Comparison of ENCODE assay signal across 8 cellular contexts in the genomic region with DNA sequence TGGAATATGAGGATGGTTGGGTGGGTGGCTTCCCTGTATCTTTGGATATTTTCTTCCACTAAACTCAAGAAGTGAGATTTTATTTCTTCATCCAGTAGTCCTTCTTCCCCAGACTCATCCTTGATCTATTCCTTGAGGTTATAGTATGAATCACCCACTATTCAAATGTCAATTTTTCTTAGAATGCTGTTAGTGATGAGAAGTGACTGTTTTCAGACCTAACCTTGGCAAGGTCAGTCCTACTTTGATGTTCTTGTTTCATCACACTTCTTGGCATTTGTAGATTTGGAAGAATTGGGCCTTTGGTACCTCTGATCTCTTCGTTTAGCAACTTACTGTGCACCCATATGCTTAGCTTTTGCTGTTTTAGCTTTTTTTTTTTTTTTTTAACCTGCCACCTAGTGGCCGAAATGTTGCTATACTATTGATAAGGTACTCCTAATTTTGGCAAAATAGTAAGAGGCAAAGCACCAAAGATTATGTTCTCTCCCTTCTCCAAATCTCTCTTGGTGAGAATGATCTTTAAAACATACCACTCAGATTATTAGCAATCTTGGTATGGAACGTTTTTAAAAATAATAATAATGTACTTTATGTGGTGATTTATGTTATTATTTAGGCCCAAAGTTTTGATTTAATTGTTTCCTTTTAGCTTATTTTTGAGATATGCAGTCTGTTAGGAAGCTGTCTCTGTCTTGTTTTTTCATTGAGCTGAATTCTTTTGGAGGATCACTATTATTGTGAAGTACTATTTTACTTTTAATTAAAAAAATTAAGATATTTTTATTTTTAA. TPM values are rescaled to one million over a fixed set of nuclear protein-coding genes. Genes with fewer than 3 reads are reported as not detected.
A peak's percentile ranks its signal among the peaks of the same experiment; 100 is the strongest.
DNase-seq lines count a peak whose midpoint lies in the region; ATAC-seq and TF ChIP-seq lines count a peak whose summit lies in the region.

No MANE protein-coding gene starts in this region.

- peaks cover 23% of the 10 kb centered on the region for H3K9me3 Mint-ChIP-seq in activated T-helper 2 cell treated with anti-CD3 and anti-CD28 coated beads, Interferon-gamma antibody, Interleukin-2, Interleukin-4, amounts not matched to agents 10 μg/mL and 5 μg/mL and 100 μg/mL, durations not matched to agents 14 hours and 24 hours and 36 hours

- H3K27ac ChIP-seq in MM.1S (ENCODE audit: low read length) (no peak overlapping the region), left ventricle myocardium inferior (replicated peaks) (no peak overlapping the region)

- peak; percentile 47 for ATAC-seq in GM21515 (IDR thresholded peaks at IDR 0.05; ENCODE audit: unreplicated experiment)
- ATAC-seq in stimulated activated naive CD8-positive, alpha-beta T cell treated with anti-CD3 and anti-CD28 coated beads, Interleukin-15, Interleukin-2, amounts not matched to agents 100 U/mL and 50 U/mL, for 24 hours: peak; percentile 67

- H2AFZ ChIP-seq in MM.1S (ENCODE audit: low read length): no peak overlapping the region

- H3K4me2 ChIP-seq in MM.1S (ENCODE audit: low read depth, low read length): no peak overlapping the region

- DNase-seq in NOMO-1 treated with DMSO at 0.1 percent for 48 hours (lab: John Stamatoyannopoulos, UW; ENCODE audit: unreplicated experiment): peak; percentile 33
- no peak for DNase-seq in NOMO-1 treated with dmso at 0.1 percent for 144 hours (lab: John Stamatoyannopoulos, UW; ENCODE audit: unreplicated experiment)
- peak; percentile 58 for DNase-seq in MM.1S
- no peak for DNase-seq in activated T-helper 2 cell treated with anti-CD3 and anti-CD28 coated beads, Interferon-gamma antibody, Interleukin-2, Interleukin-4, amounts not matched to agents 10 μg/mL and 5 μg/mL and 100 μg/mL, durations not matched to agents 14 hours and 24 hours and 36 hours (ENCODE audit: low spot score)
- no peak for DNase-seq in left ventricle myocardium inferior
- DNase-seq in stimulated activated naive CD8-positive, alpha-beta T cell treated with anti-CD3 and anti-CD28 coated beads, Interleukin-15, Interleukin-2, amounts not matched to agents 100 U/mL and 50 U/mL, for 24 hours: no peak
- DNase-seq in head of caudate nucleus: no peak

- TF ChIP-seq CTCF in MM.1S (IDR thresholded peaks at IDR 0.05; ENCODE audit: low read length) (peak; percentile 70), left ventricle myocardium inferior (IDR thresholded peaks at IDR 0.05; ENCODE audit: borderline replicate concordance) (peak; percentile 72)

- H3K4me1 Mint-ChIP-seq in activated T-helper 2 cell treated with anti-CD3 and anti-CD28 coated beads, Interferon-gamma antibody, Interleukin-2, Interleukin-4, amounts not matched to agents 10 μg/mL and 5 μg/mL and 100 μg/mL, durations not matched to agents 14 hours and 24 hours and 36 hours (ENCODE audit: low read depth): peaks cover 37% of the 10 kb centered on the region

- H3K27ac Mint-ChIP-seq in activated T-helper 2 cell treated with anti-CD3 and anti-CD28 coated beads, Interferon-gamma antibody, Interleukin-2, Interleukin-4, amounts not matched to agents 10 μg/mL and 5 μg/mL and 100 μg/mL, durations not matched to agents 14 hours and 24 hours and 36 hours: peak overlapping the region; percentile 67

- H3K4me3 Mint-ChIP-seq in activated T-helper 2 cell treated with anti-CD3 and anti-CD28 coated beads, Interferon-gamma antibody, Interleukin-2, Interleukin-4, amounts not matched to agents 10 μg/mL and 5 μg/mL and 100 μg/mL, durations not matched to agents 14 hours and 24 hours and 36 hours (ENCODE audit: low read depth): no peak overlapping the region

- H3K36me3 ChIP-seq in MM.1S (replicated peaks; ENCODE audit: insufficient read depth, low read length): peaks cover 7% of the 10 kb centered on the region; the same call in 1 of the 2 replicates
- no peaks in the 10 kb centered on the region for H3K36me3 ChIP-seq in left ventricle myocardium inferior

- peaks cover 9% of the 10 kb centered on the region for H3K4me1 ChIP-seq in MM.1S (ENCODE audit: low read length)
- H3K4me1 ChIP-seq in left ventricle myocardium inferior: peaks cover 12% of the 10 kb centered on the region

- peaks cover 44% of the 10 kb centered on the region for H3K36me3 Mint-ChIP-seq in activated T-helper 2 cell treated with anti-CD3 and anti-CD28 coated beads, Interferon-gamma antibody, Interleukin-2, Interleukin-4, amounts not matched to agents 10 μg/mL and 5 μg/mL and 100 μg/mL, durations not matched to agents 14 hours and 24 hours and 36 hours (ENCODE audit: low read depth)

- H3K27me3 Mint-ChIP-seq in activated T-helper 2 cell treated with anti-CD3 and anti-CD28 coated beads, Interferon-gamma antibody, Interleukin-2, Interleukin-4, amounts not matched to agents 10 μg/mL and 5 μg/mL and 100 μg/mL, durations not matched to agents 14 hours and 24 hours and 36 hours (ENCODE audit: low read depth): no peaks in the 10 kb centered on the region

- peaks cover 10% of the 10 kb centered on the region; the same call in 1 of the 2 replicates for H4K20me1 ChIP-seq in MM.1S (ENCODE audit: insufficient read depth, low read length)

- peaks cover 62% of the 10 kb centered on the region for H3K79me2 ChIP-seq in MM.1S (ENCODE audit: low read length)

- no peak overlapping the region for H3K4me3 ChIP-seq in MM.1S (ENCODE audit: low read length)
- no peak overlapping the region for H3K4me3 ChIP-seq in left ventricle myocardium inferior

- no peak overlapping the region for H3K9ac ChIP-seq in MM.1S (ENCODE audit: low read length)

- H3K9me3 ChIP-seq in MM.1S (replicated peaks; ENCODE audit: insufficient read depth, low read length) (no peaks in the 10 kb centered on the region), left ventricle myocardium inferior (replicated peaks) (no peaks in the 10 kb centered on the region)

- H3K27me3 ChIP-seq in MM.1S (replicated peaks; ENCODE audit: insufficient read depth, low read length) (no peaks in the 10 kb centered on the region), left ventricle myocardium inferior (ENCODE audit: low read depth) (no peaks in the 10 kb centered on the region)

- intact Hi-C loops in activated T-helper 2 cell treated with anti-CD3 and anti-CD28 coated beads, Interferon-gamma antibody, Interleukin-2, Interleukin-4, amounts not matched to agents 10 μg/mL and 5 μg/mL and 100 μg/mL, durations not matched to agents 14 hours and 24 hours and 36 hours (cut with micrococcal nuclease): loop anchor here (1.0 to 10.0 kb wide), 3 partner anchors 275 to 409 kb away; no protein-coding TSS in a partner anchor
- intact Hi-C loops in left ventricle myocardium inferior (cut with micrococcal nuclease): loop anchor here (10.0 kb wide), 1 partner anchor 355 kb away; no protein-coding TSS in a partner anchor
- intact Hi-C loops in head of caudate nucleus (cut with DNase I): no loop called here

- H3K9me2 ChIP-seq in MM.1S (replicated peaks; ENCODE audit: insufficient read depth, low read length): no peaks in the 10 kb centered on the region

- peaks cover 22% of the 10 kb centered on the region for H3F3A ChIP-seq in MM.1S (ENCODE audit: insufficient read depth, low read length)

RNA-seq across cellular contexts. Expression of a gene that starts 16.5 kb away (rescaled TPM):
- 35.1 and 35.3 TPM in 2 replicates for total RNA-seq in activated T-helper 2 cell treated with anti-CD3 and anti-CD28 coated beads, Interferon-gamma antibody, Interleukin-2, Interleukin-4, amounts not matched to agents 10 μg/mL and 5 μg/mL and 100 μg/mL, durations not matched to agents 14 hours and 24 hours and 36 hours
- total RNA-seq in left ventricle myocardium inferior: 7.5 TPM

Comparison
In these comparisons a context has a peak if more than half of its experiments do, and no peak if none do; other contexts are left out.
1. DNase-seq: peak in NOMO-1 treated with DMSO at 0.1 percent for 48 hours (single experiment) and MM.1S (single experiment); none in NOMO-1 treated with dmso at 0.1 percent for 144 hours (single experiment), activated T-helper 2 cell treated with anti-CD3 and anti-CD28 coated beads, Interferon-gamma antibody, Interleukin-2, Interleukin-4, amounts not matched to agents 10 μg/mL and 5 μg/mL and 100 μg/mL, durations not matched to agents 14 hours and 24 hours and 36 hours (single experiment), left ventricle myocardium inferior (single experiment), stimulated activated naive CD8-positive, alpha-beta T cell treated with anti-CD3 and anti-CD28 coated beads, Interleukin-15, Interleukin-2, amounts not matched to agents 100 U/mL and 50 U/mL, for 24 hours (single experiment) and head of caudate nucleus (0 of 42).